Comparison of ENCODE assay signal across 14 cellular contexts in the genomic region with DNA sequence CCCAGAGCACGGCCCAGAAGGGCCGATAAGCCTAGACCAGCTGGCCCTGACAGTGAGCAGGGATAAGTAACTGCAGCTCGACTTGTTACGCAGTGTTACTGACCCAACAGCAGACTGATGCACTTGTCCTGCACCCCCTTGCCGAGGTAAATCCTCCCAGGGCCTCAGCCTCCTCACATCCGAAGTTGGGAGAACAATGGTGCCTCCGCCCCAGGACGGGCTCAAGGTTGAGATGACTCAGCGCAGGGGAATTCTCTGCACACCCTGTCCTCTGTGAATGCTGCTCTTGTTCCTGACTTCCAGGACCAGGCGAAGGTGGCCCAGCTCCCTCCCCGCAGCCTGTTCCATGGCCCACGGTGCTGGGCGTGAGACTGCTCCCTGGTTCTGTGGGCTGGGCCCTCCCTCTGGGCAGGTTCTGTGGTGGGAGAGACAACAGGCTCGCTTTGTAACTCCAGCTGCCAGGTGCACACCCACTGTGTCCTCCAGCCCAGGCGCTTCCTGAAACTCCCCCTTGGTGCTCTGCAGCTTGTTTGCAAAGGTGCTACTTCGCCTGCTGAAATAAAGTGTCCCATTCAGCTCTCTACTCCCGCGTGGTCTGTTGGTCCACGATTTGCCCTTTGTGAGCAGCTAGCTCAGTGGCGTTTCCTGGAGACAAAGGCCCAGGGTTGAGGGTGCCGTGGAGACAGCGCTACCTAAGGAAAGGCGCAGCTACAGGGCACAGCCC. TPM values are rescaled to one million over a fixed set of nuclear protein-coding genes. Genes with fewer than 3 reads are reported as not detected.
DNase-seq lines count a peak whose midpoint lies in the region; TF ChIP-seq lines count a peak whose summit lies in the region.
"Had no signal": no experiment of that assay in that cellular context is flagged by ENCODE, and none has a peak within 500 bp of the region (broad histone marks: within the 10 kb centered on the region; RNA-seq: fewer than 3 reads in every experiment).

No MANE protein-coding gene starts in this region.

- H3K4me1 ChIP-seq in colonic mucosa (no peaks in the 10 kb centered on the region), neural progenitor cell (peaks cover 3% of the 10 kb centered on the region)

- H3K4me1 Mint-ChIP-seq in neural progenitor cell = peaks cover 16% of the 10 kb centered on the region
- H3K4me1 Mint-ChIP-seq in chondrocyte (ENCODE audit: low read depth) = no peaks in the 10 kb centered on the region

- no peaks in the 10 kb centered on the region for H3K79me2 ChIP-seq in neural progenitor cell (ENCODE audit: low read depth)

- H3K9me3 Mint-ChIP-seq in neural progenitor cell = peaks cover 7% of the 10 kb centered on the region
- H3K9me3 Mint-ChIP-seq in chondrocyte (ENCODE audit: low read depth) = no peaks in the 10 kb centered on the region

- H3K27me3 ChIP-seq in colonic mucosa (peaks cover 4% of the 10 kb centered on the region), neural progenitor cell (peaks cover 29% of the 10 kb centered on the region)

- H3K4me2 ChIP-seq in neural progenitor cell = no peak overlapping the region

- H3K27ac ChIP-seq in colonic mucosa (peak overlapping the region; percentile 55), neural progenitor cell (no peak overlapping the region)

- intact Hi-C loops in colonic mucosa (cut with DNase I) = no loop called here

- H3K9me3 ChIP-seq in colonic mucosa = no peaks in the 10 kb centered on the region
- no peaks in the 10 kb centered on the region for H3K9me3 ChIP-seq in neural progenitor cell (ENCODE audit: low read depth)

- H3K4me3 ChIP-seq in colonic mucosa (no peak overlapping the region), neural progenitor cell (no peak overlapping the region)

- H2AFZ ChIP-seq in neural progenitor cell (replicated peaks) = no peak overlapping the region

- DNase-seq in ELF-1 (ENCODE audit: low read depth, low spot score) = peak; percentile 68
- peak; percentile 71 for DNase-seq in NCI-H2196 (lab: John Stamatoyannopoulos, UW; ENCODE audit: unreplicated experiment)
- peak; percentile 74 for DNase-seq in colonic mucosa
- no peak for DNase-seq in neural progenitor cell (ENCODE audit: low spot score)
- no peak for DNase-seq in AG08395 (ENCODE audit: low spot score)
- no peak for DNase-seq in NCI-H510A treated with DMSO at 0.1 percent for 48 hours (lab: John Stamatoyannopoulos, UW)
- DNase-seq in activated CD4-positive, alpha-beta T cell treated with anti-CD3 and anti-CD28 coated beads for 4 hours = no peak
- no peak for DNase-seq in chondrocyte (ENCODE audit: low spot score)
- DNase-seq: amniotic stem cell; mesenchymal stem cell; NCI-H1694 treated with DMSO at 0.1 percent for 48 hours; RPMI8226; stimulated activated CD4-positive, alpha-beta T cell treated with anti-CD3 and anti-CD28 coated beads, Interleukin-4, amount 100 ng/mL, for 4 hours had no signal

- H3K27me3 Mint-ChIP-seq in neural progenitor cell (ENCODE audit: insufficient read depth, low read depth) (peaks cover 29% of the 10 kb centered on the region), chondrocyte (ENCODE audit: low read depth) (peaks cover 45% of the 10 kb centered on the region)

- H3K9ac ChIP-seq in colonic mucosa (ENCODE audit: low read depth in 2 of 2, low read length in 2 of 2) = no peak overlapping the region
- no peak overlapping the region for H3K9ac ChIP-seq in neural progenitor cell

- peaks cover 2% of the 10 kb centered on the region for H3F3A ChIP-seq in neural progenitor cell (ENCODE audit: low read depth)

- H3K4me3 Mint-ChIP-seq in neural progenitor cell (no peak overlapping the region), chondrocyte (ENCODE audit: unreplicated experiment) (no peak overlapping the region)
- H3K4me3 Mint-ChIP-seq: CD8-positive, alpha-beta memory T cell had no signal

- H3K27ac Mint-ChIP-seq in neural progenitor cell = peak overlapping the region; percentile 11
- no peak overlapping the region for H3K27ac Mint-ChIP-seq in chondrocyte (ENCODE audit: unreplicated experiment)
- H3K27ac Mint-ChIP-seq: CD8-positive, alpha-beta memory T cell had no signal

- no peaks in the 10 kb centered on the region for H4K20me1 ChIP-seq in neural progenitor cell (ENCODE audit: low read depth)

- H3K36me3 ChIP-seq in colonic mucosa = no peaks in the 10 kb centered on the region
- no peaks in the 10 kb centered on the region for H3K36me3 ChIP-seq in neural progenitor cell

- TF ChIP-seq CTCF in colonic mucosa (IDR thresholded peaks at IDR 0.05) (no peak), neural progenitor cell (IDR thresholded peaks at IDR 0.05) (no peak), chondrocyte (IDR thresholded peaks at IDR 0.05) (no peak)

- H3K36me3 Mint-ChIP-seq in neural progenitor cell (peaks cover 5% of the 10 kb centered on the region), chondrocyte (ENCODE audit: low read depth) (no peaks in the 10 kb centered on the region)

RNA-seq across cellular contexts. Expression of gene SLC6A19, which starts 40.1 kb away (rescaled TPM):
- total RNA-seq in colonic mucosa = 10 to 100 TPM in 1 of 2 donors, under 1 TPM in 1; 0.67 to 56.2 TPM
- total RNA-seq in neural progenitor cell (ENCODE audit: low replicate concordance) = not detected in 2 replicates
- not detected in 3 replicates for total RNA-seq in chondrocyte
- total RNA-seq: CD8-positive, alpha-beta memory T cell had no signal

RNA-seq across cellular contexts. Expression of gene SLC12A7, which starts 49.4 kb away (rescaled TPM):
- 10 to 100 TPM; 64.6 to 81.2 TPM for total RNA-seq in colonic mucosa
- 7.5 and 27.3 TPM in 2 replicates for total RNA-seq in neural progenitor cell (ENCODE audit: low replicate concordance)
- total RNA-seq in chondrocyte = 2.0 to 4.9 TPM (median 3.7 TPM) in 3 replicates

Comparison
In these comparisons a context has a peak if more than half of its experiments do, and no peak if none do; other contexts are left out.
1. DNase-seq: peak in ELF-1 (single experiment), NCI-H2196 (single experiment) and colonic mucosa (single experiment); none in neural progenitor cell (single experiment), AG08395 (single experiment), NCI-H510A treated with DMSO at 0.1 percent for 48 hours (single experiment), activated CD4-positive, alpha-beta T cell treated with anti-CD3 and anti-CD28 coated beads for 4 hours (0 of 2) and chondrocyte (single experiment).